Comparison of ENCODE assay signal across 8 cellular contexts in the genomic region with DNA sequence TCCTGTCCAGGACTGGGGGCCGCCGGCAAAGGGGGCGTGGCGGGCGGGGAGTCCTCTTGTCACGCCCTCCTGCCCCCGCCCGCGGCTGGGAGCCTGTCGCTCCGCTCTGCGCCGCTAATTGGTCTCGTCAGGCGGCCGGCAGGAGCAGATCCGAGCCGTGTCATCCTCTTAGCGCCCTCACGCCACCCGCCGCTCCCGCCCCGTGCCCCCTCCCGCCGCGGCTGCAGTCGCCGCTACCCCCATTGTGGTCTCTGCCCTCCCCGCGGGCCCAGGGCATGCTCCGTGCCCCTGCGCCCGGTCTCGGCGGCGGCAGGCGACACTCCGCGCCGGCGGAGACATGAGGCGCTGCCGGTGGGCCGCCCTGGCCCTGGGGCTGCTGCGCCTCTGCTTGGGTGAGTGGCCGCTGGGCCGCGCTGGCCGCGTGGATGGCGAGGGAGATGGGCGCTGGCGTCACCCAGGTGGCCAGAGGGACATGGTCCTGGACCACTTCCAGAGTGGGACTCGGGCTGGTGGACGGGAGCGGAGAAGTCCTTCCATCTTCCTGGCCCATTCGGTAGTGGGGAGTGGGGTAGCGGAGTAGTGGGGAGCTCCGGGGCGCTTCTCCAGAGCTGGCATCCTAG. TPM values are rescaled to one million over a fixed set of nuclear protein-coding genes. Genes with fewer than 3 reads are reported as not detected.
DNase-seq lines count a peak whose midpoint lies in the region; ATAC-seq and TF ChIP-seq lines count a peak whose summit lies in the region.

Gene CDHR1 (plus strand): TSS at position 114 of the 620 bp plus-strand sequence. CDS start 224 bp downstream, at position 338.

- H3K27me3 ChIP-seq in ectodermal cell (ENCODE audit: control insufficient read depth, insufficient read depth, low read length, poor library complexity, severe bottlenecking) (peaks cover 81% of the 10 kb centered on the region), muscle layer of duodenum (ENCODE audit: low read depth, low read length) (peaks cover 35% of the 10 kb centered on the region), stomach (peaks cover 0 to 78% (median 38%) of the 10 kb centered on the region in 3 donors), aorta (ENCODE audit: control insufficient read depth in 1 of 2, insufficient read depth in 2 of 2, low read length in 1 of 2) (no peaks in the 10 kb centered on the region)

- H3K4me3 Mint-ChIP-seq in CD14-positive monocyte = peak within 1 kb of the TSS in 1 of 2 donors; percentile 72

- TF ChIP-seq CTCF in CD14-positive monocyte (IDR thresholded peaks at IDR 0.05) (no peak), stomach (IDR thresholded peaks at IDR 0.05) (no peak)

- intact Hi-C loops in CD14-positive monocyte (cut with micrococcal nuclease) (loop anchor here in 1 of 2 donors (5.0 kb wide), 1 partner anchor 42 kb away; no protein-coding TSS in a partner anchor), stomach (cut with DNase I; ENCODE audit: low total_unique reads) (no loop called here), aorta (cut with DNase I) (no loop called here)

- no peaks in the 10 kb centered on the region for H3K36me3 Mint-ChIP-seq in CD14-positive monocyte

- peak; percentile 83 for ATAC-seq in GM19324 (IDR thresholded peaks at IDR 0.05; ENCODE audit: low FRiP score, unreplicated experiment)
- ATAC-seq in HG03378 (IDR thresholded peaks at IDR 0.05; ENCODE audit: unreplicated experiment) = peak; percentile 64
- no peak for ATAC-seq in aorta (ENCODE audit: low FRiP score)

- H3K27me3 Mint-ChIP-seq in CD14-positive monocyte (ENCODE audit: low read depth in 3 of 3) = peaks cover 37 to 59% (median 41%) of the 10 kb centered on the region in 3 donors

- H3K27ac Mint-ChIP-seq in CD14-positive monocyte = no peak within 1 kb of the TSS

- H3K4me1 ChIP-seq in ectodermal cell (ENCODE audit: control insufficient read depth, insufficient read depth, low read length) (no peaks in the 10 kb centered on the region), muscle layer of duodenum (ENCODE audit: control insufficient read depth in 1 of 2, insufficient read depth in 2 of 2, low read length in 2 of 2) (peaks cover 0 to 10% of the 10 kb centered on the region in 2 donors), stomach (peaks cover 9 to 33% (median 17%) of the 10 kb centered on the region in 4 donors), aorta (ENCODE audit: control insufficient read depth in 1 of 2, insufficient read depth in 2 of 2, low read length in 2 of 2) (no peaks in the 10 kb centered on the region)

- no peaks in the 10 kb centered on the region for H3K36me3 ChIP-seq in ectodermal cell (ENCODE audit: control insufficient read depth, insufficient read depth, low read length)
- H3K36me3 ChIP-seq in muscle layer of duodenum (ENCODE audit: control insufficient read depth in 1 of 2, insufficient read depth in 2 of 2, low read length in 2 of 2) = no peaks in the 10 kb centered on the region
- H3K36me3 ChIP-seq in stomach = no peaks in the 10 kb centered on the region
- H3K36me3 ChIP-seq in aorta (ENCODE audit: control insufficient read depth in 1 of 2, insufficient read depth in 2 of 2, low read length in 1 of 2) = no peaks in the 10 kb centered on the region

- H3K9me3 ChIP-seq in ectodermal cell (ENCODE audit: control insufficient read depth, low read length) = no peaks in the 10 kb centered on the region
- no peaks in the 10 kb centered on the region for H3K9me3 ChIP-seq in muscle layer of duodenum (ENCODE audit: control insufficient read depth in 1 of 2, low read length in 2 of 2)
- H3K9me3 ChIP-seq in stomach = no peaks in the 10 kb centered on the region
- H3K9me3 ChIP-seq in aorta (ENCODE audit: control insufficient read depth, low read length) = no peaks in the 10 kb centered on the region

- H3K27ac ChIP-seq in ectodermal cell (ENCODE audit: insufficient read depth, low read depth, low read length, poor library complexity, severe bottlenecking) (no peak within 1 kb of the TSS), muscle layer of duodenum (ENCODE audit: low read length) (no peak within 1 kb of the TSS), stomach (no peak within 1 kb of the TSS), aorta (ENCODE audit: low read depth in 1 of 2, low read length in 2 of 2) (no peak within 1 kb of the TSS)

- TF ChIP-seq POLR2A in stomach (IDR thresholded peaks at IDR 0.05) = no peak

- DNase-seq in CD14-positive monocyte (ENCODE audit: low spot score) (peak; percentile 39), T-helper 9 cell (peak; percentile 17), stomach (no peak), aorta (no peak)

- H3K4me3 ChIP-seq in ectodermal cell (ENCODE audit: insufficient read depth, low read depth, low read length) (peak within 1 kb of the TSS; percentile 38), muscle layer of duodenum (ENCODE audit: low read depth in 1 of 2, low read length in 2 of 2) (peak within 1 kb of the TSS; percentile 30 to 67), stomach (peak within 1 kb of the TSS; percentile 49 to 56 (median 52)), aorta (ENCODE audit: low read length in 2 of 2) (peak within 1 kb of the TSS in 1 of 2 donors; percentile 55)

- WGBS in ectodermal cell, 2 experiments = 1% methylated on average over 61 of the region's 61 CpGs
- 0 to 3% (median 1%) methylated on average over 6 to 60 of the region's 61 CpGs for WGBS in stomach, 5 donors
- WGBS in aorta, 2 donors = 1% methylated on average over 59 to 61 of the region's 61 CpGs

- H3K9me3 Mint-ChIP-seq in CD14-positive monocyte = peaks cover 0 to 1% (median 0%) of the 10 kb centered on the region in 7 donors

- no peaks in the 10 kb centered on the region for H3K4me1 Mint-ChIP-seq in CD14-positive monocyte

- TF ChIP-seq EP300 in stomach (IDR thresholded peaks at IDR 0.05) = no peak

RNA-seq across cellular contexts. Expression of gene CDHR1, which starts in this region (rescaled TPM):
- polyA plus RNA-seq in CD14-positive monocyte (not detected), stomach (1 to 10 TPM in 1 of 3 donors, under 1 TPM in 1, not detected in 1; 0.06 to 6.8 TPM), aorta (not detected)
- 2.6 TPM for polyA plus RNA-seq in ectodermal cell (2013, experiment 1 of 4)
- polyA plus RNA-seq in ectodermal cell (2013, experiment 2 of 4) = 2.9 TPM
- polyA plus RNA-seq in ectodermal cell (2013, experiment 3 of 4) = 1.3 TPM
- 2.4 TPM for polyA plus RNA-seq in ectodermal cell (2013, experiment 4 of 4)
- total RNA-seq in stomach (10 to 100 TPM in 1 of 5 donors, under 1 TPM in 1, not detected in 3; 0.18 to 77.6 TPM), aorta (under 1 TPM; 0.32 to 0.42 TPM)

Comparison
In these comparisons a context has a peak if more than half of its experiments do, and no peak if none do; other contexts are left out.
1. Peak in DNase-seq in CD14-positive monocyte; RNA of the gene not detected or under 1 TPM.